8 cellular contexts compared by ENCODE assay signal in genomic region chr5:143403607-143404415, GRCh38. TPM values are rescaled to one million over a fixed set of nuclear protein-coding genes. Genes with fewer than 3 reads are reported as not detected.
DNase-seq lines count a peak whose midpoint lies in the region; ATAC-seq and TF ChIP-seq lines count a peak whose summit lies in the region.

Gene NR3C1 (minus strand): TSS chr5:143403686. CDS start chr5:143400839, 2,847 bp downstream.

- H3K4me3 ChIP-seq in OCI-LY7 (ENCODE audit: low read depth, low read length, poor library complexity, severe bottlenecking) = peak within 1 kb of the TSS; percentile 91
- peak within 1 kb of the TSS; percentile 88 to 97 for H3K4me3 ChIP-seq in esophagus (ENCODE audit: low read depth in 1 of 2, low read length in 2 of 2)
- H3K4me3 ChIP-seq in muscle layer of duodenum (ENCODE audit: low read depth in 1 of 2, low read length in 2 of 2) = peak within 1 kb of the TSS; percentile 96 to 97

- peak within 1 kb of the TSS; percentile 97 for H3K4me2 ChIP-seq in OCI-LY7 (ENCODE audit: low read length)

- H4K20me1 ChIP-seq in OCI-LY7 (ENCODE audit: insufficient read depth, low read length) = peaks cover 37% of the 10 kb centered on the region; the same call in 1 of the 2 replicates

- peaks cover 63% of the 10 kb centered on the region for H3K79me2 ChIP-seq in OCI-LY7 (ENCODE audit: insufficient read depth, low read depth, low read length)

- H3K9me3 ChIP-seq in OCI-LY7 (ENCODE audit: low read length) (no peaks in the 10 kb centered on the region), esophagus (ENCODE audit: control insufficient read depth in 2 of 2, insufficient read depth in 1 of 2, low read depth in 1 of 2, low read length in 1 of 2) (no peaks in the 10 kb centered on the region), muscle layer of duodenum (ENCODE audit: control insufficient read depth in 1 of 2, low read length in 2 of 2) (no peaks in the 10 kb centered on the region)

- H3K27ac ChIP-seq in OCI-LY7 (ENCODE audit: low read depth, low read length, poor library complexity, severe bottlenecking) = peak within 1 kb of the TSS; percentile 96
- H3K27ac ChIP-seq in esophagus (ENCODE audit: low read depth in 2 of 2, low read length in 1 of 2) = peak within 1 kb of the TSS; percentile 99 to 100
- H3K27ac ChIP-seq in muscle layer of duodenum (ENCODE audit: low read length) = peak within 1 kb of the TSS; percentile 80

- POLR2A ChIA-PET in OCI-LY7 (lab: Charles Lee) = interaction anchor here (0.5 to 2.8 kb wide), 14 partner anchors 10 to 402 kb away, joined by 3 to 49 read pairs (median 4); no protein-coding TSS in a partner anchor

- peak; percentile 50 for ATAC-seq in GM19351 (IDR thresholded peaks at IDR 0.05; ENCODE audit: unreplicated experiment)
- peak; percentile 54 for ATAC-seq in HG03520 (IDR thresholded peaks at IDR 0.05; ENCODE audit: unreplicated experiment)

- no peaks in the 10 kb centered on the region for H3K9me2 ChIP-seq in OCI-LY7 (ENCODE audit: insufficient read depth, low read length)

- H3K4me1 ChIP-seq in OCI-LY7 (ENCODE audit: insufficient read depth, low read length, poor library complexity, severe bottlenecking) = peaks cover 46% of the 10 kb centered on the region
- peaks cover 0 to 4% of the 10 kb centered on the region in 2 donors for H3K4me1 ChIP-seq in esophagus (ENCODE audit: control insufficient read depth in 2 of 2, insufficient read depth in 2 of 2, low read length in 1 of 2)
- H3K4me1 ChIP-seq in muscle layer of duodenum (ENCODE audit: control insufficient read depth in 1 of 2, insufficient read depth in 2 of 2, low read length in 2 of 2) = peaks cover 4 to 23% of the 10 kb centered on the region in 2 donors

- BruUV-seq in OCI-LY7 (replicated peaks; lab: Mats Ljungman, UMichigan) = no TSS peak

- H3K36me3 ChIP-seq in OCI-LY7 (ENCODE audit: insufficient read depth, low read length) = peaks cover 39% of the 10 kb centered on the region
- no peaks in the 10 kb centered on the region for H3K36me3 ChIP-seq in esophagus (ENCODE audit: control insufficient read depth in 2 of 2, insufficient read depth in 2 of 2, low read length in 1 of 2)
- H3K36me3 ChIP-seq in muscle layer of duodenum (ENCODE audit: control insufficient read depth in 1 of 2, insufficient read depth in 2 of 2, low read length in 2 of 2) = peaks cover 9 to 21% of the 10 kb centered on the region in 2 donors

- 1% methylated on average over 61 to 111 of the region's 111 CpGs for WGBS in esophagus, 2 donors

- DNase-seq in CMK (ENCODE audit: low read depth) = peak; percentile 46
- DNase-seq in OCI-LY7 (ENCODE audit: low spot score) = peak; percentile 86
- peak; percentile 92 for DNase-seq in activated T-cell treated with anti-CD3 and anti-CD28 coated beads, Interleukin-2, amount 50 U/mL, for 1 hour
- DNase-seq in stimulated activated CD8-positive, alpha-beta memory T cell treated with anti-CD3 and anti-CD28 coated beads, Interleukin-7, amount 100 ng/mL, for 4 hours (ENCODE audit: low read depth in 2 of 2) = peak; percentile 73 to 88

- H3K27me3 ChIP-seq in esophagus (ENCODE audit: control insufficient read depth in 1 of 2, insufficient read depth in 2 of 2, low read length in 2 of 2) (no peaks in the 10 kb centered on the region), muscle layer of duodenum (ENCODE audit: low read depth, low read length) (no peaks in the 10 kb centered on the region)

- peak within 1 kb of the TSS; percentile 53 for H2AFZ ChIP-seq in OCI-LY7 (ENCODE audit: low read length)

- TF ChIP-seq CTCF in OCI-LY7 (conservative IDR thresholded peaks at IDR 0.05; ENCODE audit: low read length) = peak; percentile 41

- intact Hi-C loops in OCI-LY7 (cut with micrococcal nuclease; ENCODE audit: unreplicated experiment) = loop anchor here (1.0 to 10.0 kb wide), 9 partner anchors 31 to 771 kb away; partner anchors contain the start of genes KCTD16 and YIPF5

- CTCF ChIA-PET in OCI-LY7 (lab: Charles Lee; ENCODE audit: unreplicated experiment) = interaction anchor here (1.3 kb wide), 1 partner anchor 31 kb away, joined by 4 read pairs; no protein-coding TSS in a partner anchor

RNA-seq across cellular contexts. Expression of gene NR3C1, which starts in this region (rescaled TPM):
- 45.0 and 45.6 TPM in 2 replicates for total RNA-seq in OCI-LY7 (2014; rRNA removed; shearing (Covaris generic))
- 98.1 and 106 TPM in 2 replicates for total RNA-seq in OCI-LY7 (2022)
- polyA plus RNA-seq in esophagus = 10 to 100 TPM in 1 of 2 donors, 1 to 10 TPM in 1; 8.6 to 10.7 TPM

Comparison
In these comparisons a context has a peak if more than half of its experiments do, and no peak if none do; other contexts are left out.
1. Peak in every context shown above with its lines: DNase-seq, ATAC-seq, H3K4me3 ChIP-seq and H3K27ac ChIP-seq.